8 cellular contexts compared by ENCODE assay signal in the genomic region with DNA sequence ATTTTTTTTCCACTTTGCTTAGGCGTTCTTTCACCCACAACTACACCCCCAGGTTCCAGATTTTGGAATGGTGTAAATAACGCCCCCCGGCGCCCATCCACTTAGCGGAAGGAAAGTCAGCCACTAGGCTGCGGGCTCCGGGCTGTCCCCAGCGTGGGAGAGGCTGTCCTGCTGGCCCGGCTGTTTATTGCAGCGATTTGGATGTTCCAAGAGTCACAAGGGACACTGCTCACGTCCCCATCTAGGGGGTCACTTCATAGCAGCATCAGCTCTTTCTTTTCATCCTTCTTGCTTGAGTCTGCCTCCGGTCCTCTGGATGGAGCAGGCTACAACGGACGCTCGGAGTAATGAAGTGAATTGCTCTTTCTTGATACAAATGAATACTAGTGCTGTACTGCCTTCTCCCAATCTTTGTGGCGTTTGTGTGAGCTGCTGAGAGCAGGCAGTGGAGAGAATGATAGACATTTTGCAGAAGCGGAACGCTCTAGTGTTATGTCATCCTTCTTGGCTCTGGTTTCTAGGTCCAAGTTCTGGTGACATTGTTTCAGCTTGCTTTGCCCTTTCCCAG. TPM values are rescaled to one million over a fixed set of nuclear protein-coding genes. Genes with fewer than 3 reads are reported as not detected.
DNase-seq lines count a peak whose midpoint lies in the region; ATAC-seq, FAIRE-seq and TF ChIP-seq lines count a peak whose summit lies in the region.

No MANE protein-coding gene starts in this region.

- H4K91ac ChIP-seq in IMR-90 (ENCODE audit: insufficient read depth, low read depth, low read length) = no peak overlapping the region

- H3K4me1 ChIP-seq in IMR-90 (ENCODE audit: control insufficient read depth, insufficient read depth, low read length) (no peaks in the 10 kb centered on the region), kidney (ENCODE audit: control insufficient read depth in 1 of 2, insufficient read depth in 1 of 2, low read depth in 1 of 2, low read length in 2 of 2) (peaks cover 0 to 9% of the 10 kb centered on the region in 2 donors)

- H3K36me3 ChIP-seq in IMR-90 (ENCODE audit: control insufficient read depth, insufficient read depth, low read length) (no peaks in the 10 kb centered on the region), kidney (ENCODE audit: control insufficient read depth in 1 of 2, insufficient read depth in 2 of 2, low read length in 2 of 2) (no peaks in the 10 kb centered on the region)

- no peak overlapping the region for H3K14ac ChIP-seq in IMR-90 (replicated peaks; ENCODE audit: low read depth, low read length)

- H3K79me1 ChIP-seq in IMR-90 (ENCODE audit: low read depth in 1 of 2, low read length in 2 of 2) = no peaks in the 10 kb centered on the region

- no peak for ATAC-seq in IMR-90 (ENCODE audit: low read depth)
- ATAC-seq in T-cell (replicated peaks in 1 of 4) = no peak
- no peak for ATAC-seq in HG03097 (IDR thresholded peaks at IDR 0.05; ENCODE audit: low FRiP score, unreplicated experiment)

- peaks cover 25% of the 10 kb centered on the region for H3K27me3 ChIP-seq in IMR-90 (ENCODE audit: control insufficient read depth, insufficient read depth, low read length)

- H3K4me3 Mint-ChIP-seq in T-cell = peak overlapping the region; percentile 52 to 74 (median 70)

- no peak for FAIRE-seq in kidney (lab: Jason Lieb, UNC)

- H4K5ac ChIP-seq in IMR-90 (ENCODE audit: low read depth, low read length) = no peak overlapping the region

- TF ChIP-seq CTCF in IMR-90 (conservative IDR thresholded peaks at IDR 0.05; ENCODE audit: low read depth, low read length) = no peak
- no peak for TF ChIP-seq CTCF in kidney (IDR thresholded peaks at IDR 0.05; ENCODE audit: borderline replicate concordance, extremely low read depth, insufficient read depth)

- TF ChIP-seq RAD21 in IMR-90 (IDR thresholded peaks at IDR 0.05; ENCODE audit: low read length) = no peak

- H3K27ac ChIP-seq in IMR-90 (ENCODE audit: insufficient read depth, low read length) (no peak overlapping the region), kidney (ENCODE audit: low read depth in 2 of 2, low read length in 2 of 2) (no peak overlapping the region)

- no peak overlapping the region for H2BK5ac ChIP-seq in IMR-90 (ENCODE audit: low read depth, low read length, poor library complexity, severe bottlenecking)

- H3K4ac ChIP-seq in IMR-90 (ENCODE audit: low read depth, low read length) = no peak overlapping the region

- H3K27me3 Mint-ChIP-seq in T-cell = peaks cover 70 to 78% of the 10 kb centered on the region in 2 donors

- H3K36me3 Mint-ChIP-seq in T-cell = no peaks in the 10 kb centered on the region

- 0 out of 2 replicates have a peak overlapping the region, but pooled peaks have one; percentile 17 for H3K4me2 ChIP-seq in IMR-90 (ENCODE audit: low read depth, low read length)

- peak; percentile 78 for DNase-seq in G401 (ENCODE audit: low spot score)
- no peak for DNase-seq in IMR-90
- DNase-seq in T-cell = peak in 6 of 34 experiments; percentile 4 to 22 (median 10)
- peak; percentile 78 for DNase-seq in cerebellar cortex (ENCODE audit: low spot score)
- DNase-seq in kidney = peak; percentile 69
- DNase-seq in stimulated activated CD4-positive, alpha-beta T cell treated with anti-CD3 and anti-CD28 coated beads, Interleukin-4, amount 100 ng/mL, for 24 hours = peak; percentile 9
- DNase-seq in central memory CD4-positive, alpha-beta T cell = no peak

- H2AK5ac ChIP-seq in IMR-90 (ENCODE audit: low read depth, low read length) = no peak overlapping the region

- H2AK9ac ChIP-seq in IMR-90 (replicated peaks; ENCODE audit: low read depth, low read length, poor library complexity) = no peak overlapping the region

- H3K18ac ChIP-seq in IMR-90 (ENCODE audit: low read depth, low read length) = no peak overlapping the region

- CTCF ChIA-PET in IMR-90 (lab: Yijun Ruan, JAX) (no interaction called here), T-cell (lab: Charles Lee) (interaction anchor here (0.5 to 0.6 kb wide), 3 partner anchors 33 to 199 kb away, joined by 3 to 4 read pairs (median 4); no protein-coding TSS in a partner anchor)

- no peaks in the 10 kb centered on the region for H4K20me1 ChIP-seq in IMR-90 (ENCODE audit: insufficient read depth, low read length)

- no peaks in the 10 kb centered on the region for H3K9me1 ChIP-seq in IMR-90 (ENCODE audit: insufficient read depth, low read length)

- H3K56ac ChIP-seq in IMR-90 (ENCODE audit: extremely low read depth, insufficient read depth, low read length) = no peak overlapping the region

- in situ Hi-C loops in G401 (cut with HindIII; ENCODE audit: low sequenced_read_pairs) (no loop called here), IMR-90 (cut with MboI; ENCODE audit: low sequenced_read_pairs) (no loop called here)

- H3K9me3 ChIP-seq in IMR-90 (ENCODE audit: control insufficient read depth, insufficient read depth, low read length) = peaks cover 5% of the 10 kb centered on the region
- no peaks in the 10 kb centered on the region for H3K9me3 ChIP-seq in kidney (ENCODE audit: control insufficient read depth in 1 of 2, low read length in 2 of 2)

- dilution Hi-C loops in IMR-90 (cut with HindIII; ENCODE audit: low sequenced_read_pairs, unreplicated experiment) = no loop called here

- no peak overlapping the region for H2BK15ac ChIP-seq in IMR-90 (ENCODE audit: low read depth, low read length)

- no peak overlapping the region for H2BK120ac ChIP-seq in IMR-90 (ENCODE audit: low read depth, low read length)

- no peak overlapping the region for H3K23ac ChIP-seq in IMR-90 (ENCODE audit: low read depth, low read length)

- H2BK20ac ChIP-seq in IMR-90 (ENCODE audit: low read depth, low read length) = no peak overlapping the region

- intact Hi-C loops in IMR-90 (cut with micrococcal nuclease) (no loop called here), kidney (cut with DNase I) (no loop called here)

- H3K4me1 Mint-ChIP-seq in T-cell = peaks cover 10 to 18% (median 14%) of the 10 kb centered on the region in 3 donors

- H3K4me3 ChIP-seq in IMR-90 (ENCODE audit: insufficient read depth, low read depth, low read length) (no peak overlapping the region), kidney (ENCODE audit: low read length in 2 of 2) (peak overlapping the region; percentile 50 to 54)

- TF ChIP-seq POLR2A in IMR-90 (IDR thresholded peaks at IDR 0.05; ENCODE audit: low read depth, low read length) = no peak

- H3K9ac ChIP-seq in IMR-90 (ENCODE audit: low read depth, low read length) = no peak overlapping the region
- peak overlapping the region in 1 of 2 donors; percentile 41 for H3K9ac ChIP-seq in kidney (ENCODE audit: low read length in 2 of 2)

- POLR2A ChIA-PET in IMR-90 (lab: Charles Lee; ENCODE audit: unreplicated experiment) = no interaction called here
- POLR2A ChIA-PET in T-cell (lab: Charles Lee) = no interaction called here

- no TSS peak for BruUV-seq in IMR-90 (replicated peaks; lab: Mats Ljungman, UMichigan)

- peak overlapping the region; percentile 40 for H2AFZ ChIP-seq in IMR-90 (replicated peaks; ENCODE audit: low read length, poor library complexity)

- WGBS in IMR-90 (ENCODE audit: extremely low coverage in 2 of 2, insufficient read length in 1 of 2), 2 experiments = 3% methylated on average over 6 of the region's 18 CpGs; no CpG with 5 or more reads in 1 of the 2 experiments

- H4K8ac ChIP-seq in IMR-90 (ENCODE audit: low read depth in 2 of 2, low read length in 2 of 2) = no peak overlapping the region

- peak overlapping the region in 1 of 2 donors; percentile 2 for H3K27ac Mint-ChIP-seq in T-cell

- H3K9me3 Mint-ChIP-seq in T-cell = no peaks in the 10 kb centered on the region

TF ChIP-seq in IMR-90, 13 proteins besides CTCF, POLR2A, EP300 and RAD21:
- TF ChIP-seq NFE2L2 (IDR thresholded peaks at IDR 0.05; ENCODE audit: low read depth, low read length) = no peak

RNA-seq across cellular contexts. Expression of a gene that starts 50.7 kb away (rescaled TPM):
- 1.1 and 2.4 TPM in 2 replicates for total RNA-seq in G401 (2014; rRNA removed; shearing (Covaris generic))
- 0.18 and 0.28 TPM in 2 replicates for total RNA-seq in IMR-90 (2012; rRNA removed)
- polyA plus RNA-seq in IMR-90 (2012; rRNA removed) = 0.14 and 0.15 TPM in 2 replicates
- 0.03 and 0.04 TPM in 2 replicates for polyA plus RNA-seq in IMR-90 (2012; cell fraction: cytosol; rRNA removed)
- polyA plus RNA-seq in IMR-90 (2012; cell fraction: nucleus; rRNA removed; ENCODE audit: low replicate concordance) = 0.01 and 0.10 TPM in 2 replicates
- 10 to 100 TPM in 1 of 5 donors, 1 to 10 TPM in 4; 4.8 to 10.1 (median 8.4) TPM for total RNA-seq in T-cell
- total RNA-seq in kidney = 9.3 TPM
- 10.6 TPM for polyA plus RNA-seq in kidney (ENCODE audit: insufficient read depth, low read depth, low replicate concordance)

RNA-seq across cellular contexts. Expression of a gene that starts 54.0 kb away (rescaled TPM):
- total RNA-seq in G401 (2014; rRNA removed; shearing (Covaris generic)) = 94.2 and 106 TPM in 2 replicates
- total RNA-seq in IMR-90 (2012; rRNA removed) = 129 and 142 TPM in 2 replicates
- polyA plus RNA-seq in IMR-90 (2012; rRNA removed) = 39.9 and 46.4 TPM in 2 replicates
- polyA plus RNA-seq in IMR-90 (2012; cell fraction: cytosol; rRNA removed) = 4.2 and 7.9 TPM in 2 replicates
- polyA plus RNA-seq in IMR-90 (2012; cell fraction: nucleus; rRNA removed; ENCODE audit: low replicate concordance) = 10.7 and 129 TPM in 2 replicates
- total RNA-seq in T-cell = 100 to 1,000 TPM; 112 to 144 (median 131) TPM
- total RNA-seq in kidney = 122 TPM
- 84.8 TPM for polyA plus RNA-seq in kidney (ENCODE audit: insufficient read depth, low read depth, low replicate concordance)

Comparison
In these comparisons a context has a peak if more than half of its experiments do, and no peak if none do; other contexts are left out.
1. DNase-seq: peak in G401 (single experiment), cerebellar cortex (single experiment), kidney (single experiment) and stimulated activated CD4-positive, alpha-beta T cell treated with anti-CD3 and anti-CD28 coated beads, Interleukin-4, amount 100 ng/mL, for 24 hours (single experiment); none in IMR-90 (single experiment) and central memory CD4-positive, alpha-beta T cell (single experiment).